ENCODE assay signal across 9 cellular contexts in genomic region chr15:25543156-25543555, GRCh38.
A peak's percentile ranks its signal among the peaks of the same experiment; 100 is the strongest.
DNase-seq lines count a peak whose midpoint lies in the region; ATAC-seq and TF ChIP-seq lines count a peak whose summit lies in the region.
"Had no signal": no experiment of that assay in that cellular context is flagged by ENCODE, and none has a peak within 500 bp of the region (broad histone marks: within the 10 kb centered on the region; RNA-seq: fewer than 3 reads in every experiment).

No MANE protein-coding gene starts in this region.

- peaks cover 8% of the 10 kb centered on the region for H3F3A ChIP-seq in neural progenitor cell (ENCODE audit: low read depth)

- CTCF ChIA-PET in WTC11 (lab: Charles Lee) = interaction anchor here (1.0 kb wide), 1 partner anchor 34 kb away, joined by 3 read pairs; no protein-coding TSS in a partner anchor

- H3K4me1 Mint-ChIP-seq in neural progenitor cell (peaks cover 17% of the 10 kb centered on the region), WTC11 (peaks cover 26% of the 10 kb centered on the region)

- H3K4me2 ChIP-seq in neural progenitor cell = peak overlapping the region; percentile 40

- H4K20me1 ChIP-seq in neural progenitor cell (ENCODE audit: low read depth) = no peaks in the 10 kb centered on the region

- no peak overlapping the region for H3K27ac ChIP-seq in neural progenitor cell

- H3K36me3 Mint-ChIP-seq in neural progenitor cell (no peaks in the 10 kb centered on the region), WTC11 (no peaks in the 10 kb centered on the region)

- H3K27me3 ChIP-seq in neural progenitor cell = no peaks in the 10 kb centered on the region

- TF ChIP-seq CTCF in fibroblast of pulmonary artery (IDR thresholded peaks at IDR 0.05; ENCODE audit: low read length, missing control alignments) (no peak), neural progenitor cell (IDR thresholded peaks at IDR 0.05) (no peak), WTC11 (IDR thresholded peaks at IDR 0.05) (no peak)

- H3K9me3 ChIP-seq in neural progenitor cell (ENCODE audit: low read depth) = no peaks in the 10 kb centered on the region

- DNase-seq in Ammon's horn (ENCODE audit: low spot score) (peak; percentile 89), NCI-H446 (lab: John Stamatoyannopoulos, UW) (peak; percentile 37 to 41), fibroblast of pulmonary artery (ENCODE audit: low read depth) (peak; percentile 24), neural progenitor cell (ENCODE audit: low spot score) (peak; percentile 15), WTC11 (ENCODE audit: low spot score) (no peak)
- no peak for DNase-seq in stimulated activated naive CD8-positive, alpha-beta T cell treated with anti-CD3 and anti-CD28 coated beads, Interleukin-15, Interleukin-2, amounts not matched to agents 100 U/mL and 50 U/mL, for 24 hours
- DNase-seq in activated naive CD4-positive, alpha-beta T cell treated with Interleukin-2 at 50 U/mL for 16 hours = no peak
- DNase-seq: activated CD4-positive, alpha-beta T cell treated with anti-CD3 and anti-CD28 coated beads, Interleukin-2, amount 50 U/mL, for 4 hours had no signal

- H3K4me3 Mint-ChIP-seq in neural progenitor cell = no peak overlapping the region
- H3K4me3 Mint-ChIP-seq in WTC11 = no peak overlapping the region

- peak overlapping the region; percentile 53 for H2AFZ ChIP-seq in neural progenitor cell (replicated peaks)

- H3K4me3 ChIP-seq in fibroblast of pulmonary artery (replicated peaks; ENCODE audit: low read depth, low read length) (no peak overlapping the region), neural progenitor cell (no peak overlapping the region)

- H3K27me3 Mint-ChIP-seq in neural progenitor cell (ENCODE audit: insufficient read depth, low read depth) = no peaks in the 10 kb centered on the region
- no peaks in the 10 kb centered on the region for H3K27me3 Mint-ChIP-seq in WTC11 (ENCODE audit: low read depth)

- H3K9me3 Mint-ChIP-seq in neural progenitor cell = no peaks in the 10 kb centered on the region
- H3K9me3 Mint-ChIP-seq in WTC11 = 0 out of 2 replicates have a peak, but pooled peaks cover 5% of the 10 kb centered on the region

- no peak overlapping the region for H3K27ac Mint-ChIP-seq in neural progenitor cell
- H3K27ac Mint-ChIP-seq in WTC11 = no peak overlapping the region

- no peaks in the 10 kb centered on the region for H3K36me3 ChIP-seq in neural progenitor cell

- POLR2A ChIA-PET in WTC11 (lab: Charles Lee) = interaction anchor here (0.9 kb wide), 1 partner anchor 13 kb away, joined by 3 read pairs; no protein-coding TSS in a partner anchor

- no peak overlapping the region for H3K9ac ChIP-seq in neural progenitor cell

- peaks cover 16% of the 10 kb centered on the region for H3K4me1 ChIP-seq in neural progenitor cell

- ATAC-seq in HG03159 (IDR thresholded peaks at IDR 0.05; ENCODE audit: unreplicated experiment) (no peak), WTC11 (no peak)
- no peak for ATAC-seq in stimulated activated naive CD8-positive, alpha-beta T cell treated with anti-CD3 and anti-CD28 coated beads, Interleukin-15, Interleukin-2, amounts not matched to agents 100 U/mL and 50 U/mL, for 24 hours

- H3K79me2 ChIP-seq in neural progenitor cell (ENCODE audit: low read depth) = no peaks in the 10 kb centered on the region

TF ChIP-seq in WTC11, 78 proteins besides CTCF, POLR2A, EP300 and RAD21:
- TF ChIP-seq ETV6 (CRISPR knock-in tag; IDR thresholded peaks at IDR 0.05) (no peak), USF1 (CRISPR knock-in tag; IDR thresholded peaks at IDR 0.05) (no peak), NR2C2 (CRISPR knock-in tag; IDR thresholded peaks at IDR 0.05) (no peak), ERG (CRISPR knock-in tag; IDR thresholded peaks at IDR 0.05) (no peak)

Comparison
In these comparisons a context has a peak if more than half of its experiments do, and no peak if none do; other contexts are left out.
1. DNase-seq: peak in Ammon's horn (single experiment), NCI-H446 (2 of 2), fibroblast of pulmonary artery (single experiment) and neural progenitor cell (single experiment); none in WTC11 (single experiment), stimulated activated naive CD8-positive, alpha-beta T cell treated with anti-CD3 and anti-CD28 coated beads, Interleukin-15, Interleukin-2, amounts not matched to agents 100 U/mL and 50 U/mL, for 24 hours (single experiment) and activated naive CD4-positive, alpha-beta T cell treated with Interleukin-2 at 50 U/mL for 16 hours (single experiment).